Comparison of ENCODE assay signal across 34 cellular contexts in genomic region chr9:18972675-18973074, GRCh38.
"Had no signal": no experiment of that assay in that cellular context is flagged by ENCODE, and none has a peak within 500 bp of the region (broad histone marks: within the 10 kb centered on the region; RNA-seq: fewer than 3 reads in every experiment).

No MANE protein-coding gene starts in this region.

- FAIRE-seq: astrocyte, bronchial epithelial cell had no signal

- H3K27ac ChIP-seq: adrenal gland, ascending aorta, body of pancreas, brain microvascular endothelial cell, breast epithelium, cardiac muscle cell had no signal

- H3K4me3 ChIP-seq: adrenal gland, ascending aorta, body of pancreas, breast epithelium, cardiac muscle cell had no signal

- H3K9me3 ChIP-seq: adrenal gland, ascending aorta, breast epithelium had no signal

- ATAC-seq: activated naive CD4-positive, alpha-beta T cell treated with anti-CD3 and anti-CD28 coated beads, Interleukin-2, amount 50 U/mL, for 72 hours; activated naive CD8-positive, alpha-beta T cell treated with anti-CD3 and anti-CD28 coated beads, Interleukin-2, amount 50 U/mL, for 24 hours; activated T-cell treated with anti-CD3 and anti-CD28 coated beads, Interleukin-2, amount 50 U/mL, for 4 hours; activated T-cell treated with anti-CD3 and anti-CD28 coated beads, Interleukin-2, amount 50 U/mL, for 72 hours; activated T-helper 17 cell treated with anti-CD3 and anti-CD28 coated beads, Interleukin-2, amount 50 U/mL, for 72 hours; body of pancreas had no signal

- H3K36me3 ChIP-seq: adrenal gland, ascending aorta, brain microvascular endothelial cell, breast epithelium, cardiac muscle cell had no signal

- H3K4me1 ChIP-seq: ascending aorta, breast epithelium had no signal

- DNase-seq: activated effector memory CD4-positive, alpha-beta T cell treated with anti-CD3 and anti-CD28 coated beads, Interleukin-2, amount 50 U/mL, for 16 hours; activated effector memory CD4-positive, alpha-beta T cell treated with Interleukin-2 at 50 U/mL for 16 hours; activated gamma-delta T cell; activated gamma-delta T cell treated with Interleukin-2 at 50 U/mL for 16 hours; activated naive CD4-positive, alpha-beta T cell; activated naive CD4-positive, alpha-beta T cell treated with anti-CD3 and anti-CD28 coated beads for 36 hours; activated naive CD4-positive, alpha-beta T cell treated with anti-CD3 and anti-CD28 coated beads, Interleukin-2, amount 10 ng/mL, durations not matched to agents 7 days and 5 days; activated naive CD4-positive, alpha-beta T cell treated with anti-CD3 and anti-CD28 coated beads, Interleukin-2, amount 50 U/mL, for 16 hours; activated naive CD4-positive, alpha-beta T cell treated with Interleukin-2 at 50 U/mL for 16 hours; activated naive CD8-positive, alpha-beta T cell treated with anti-CD3 and anti-CD28 coated beads for 36 hours; activated naive CD8-positive, alpha-beta T cell treated with anti-CD3 and anti-CD28 coated beads, Interleukin-2, amount 10 ng/mL, durations not matched to agents 7 days and 5 days; activated naive CD8-positive, alpha-beta T cell treated with anti-CD3 and anti-CD28 coated beads, Interleukin-2, amount 50 U/mL, for 24 hours; activated T-cell treated with anti-CD3 and anti-CD28 coated beads, Interleukin-2, amount 50 U/mL, for 1 hour; activated T-cell treated with anti-CD3 and anti-CD28 coated beads, Interleukin-2, amount 50 U/mL, for 24 hours; activated T-cell treated with anti-CD3 and anti-CD28 coated beads, Interleukin-2, amount 50 U/mL, for 4 hours; activated T-cell treated with anti-CD3 and anti-CD28 coated beads, Interleukin-2, amount 50 U/mL, for 48 hours; activated T-cell treated with anti-CD3 and anti-CD28 coated beads, Interleukin-2, amount 50 U/mL, for 72 hours; adrenal gland; amniotic stem cell; amygdala; anterior cingulate cortex; aorta; body of pancreas; brain microvascular endothelial cell; caudate nucleus; central memory CD4-positive, alpha-beta T cell; cerebellar nuclear complex had no signal

- H3K27me3 ChIP-seq: adrenal gland, ascending aorta, body of pancreas, brain microvascular endothelial cell, breast epithelium, cardiac muscle cell had no signal
